Comparison of ENCODE assay signal across 12 cellular contexts in genomic region chr1:54047384-54048315, GRCh38. TPM values are rescaled to one million over a fixed set of nuclear protein-coding genes. Genes with fewer than 3 reads are reported as not detected.
DNase-seq lines count a peak whose midpoint lies in the region; ATAC-seq and TF ChIP-seq lines count a peak whose summit lies in the region.
"Had no signal": no experiment of that assay in that cellular context is flagged by ENCODE, and none has a peak within 500 bp of the region (broad histone marks: within the 10 kb centered on the region; RNA-seq: fewer than 3 reads in every experiment).

No MANE protein-coding gene starts in this region.

- peaks cover 5% of the 10 kb centered on the region for H3K36me3 Mint-ChIP-seq in activated naive CD4-positive, alpha-beta T cell treated with anti-CD3 and anti-CD28 coated beads, Interleukin-2, amount 50 U/mL, for 24 hours
- peaks cover 27% of the 10 kb centered on the region for H3K36me3 Mint-ChIP-seq in activated naive CD4-positive, alpha-beta T cell treated with anti-CD3 and anti-CD28 coated beads, Interleukin-2, amount 10 ng/mL, durations not matched to agents 7 days and 5 days

- 65 to 67% methylated on average over 5 of the region's 5 CpGs for WGBS in body of pancreas, 2 donors

- no peaks in the 10 kb centered on the region for H3K27me3 Mint-ChIP-seq in activated naive CD4-positive, alpha-beta T cell treated with anti-CD3 and anti-CD28 coated beads, Interleukin-2, amount 50 U/mL, for 24 hours
- H3K27me3 Mint-ChIP-seq in activated naive CD4-positive, alpha-beta T cell treated with anti-CD3 and anti-CD28 coated beads, Interleukin-2, amount 10 ng/mL, durations not matched to agents 7 days and 5 days: no peaks in the 10 kb centered on the region

- peaks cover 45% of the 10 kb centered on the region for H3K4me1 Mint-ChIP-seq in activated naive CD4-positive, alpha-beta T cell treated with anti-CD3 and anti-CD28 coated beads, Interleukin-2, amount 50 U/mL, for 24 hours
- peaks cover 16% of the 10 kb centered on the region for H3K4me1 Mint-ChIP-seq in activated naive CD4-positive, alpha-beta T cell treated with anti-CD3 and anti-CD28 coated beads, Interleukin-2, amount 10 ng/mL, durations not matched to agents 7 days and 5 days

- no peaks in the 10 kb centered on the region for H3K9me3 ChIP-seq in body of pancreas
- H3K9me3 ChIP-seq: gastroesophageal sphincter had no signal

- TF ChIP-seq CTCF in body of pancreas (IDR thresholded peaks at IDR 0.05): no peak

- intact Hi-C loops in body of pancreas (cut with DNase I): no loop called here

- H3K4me3 Mint-ChIP-seq in activated naive CD4-positive, alpha-beta T cell treated with anti-CD3 and anti-CD28 coated beads, Interleukin-2, amount 50 U/mL, for 24 hours: no peak overlapping the region
- H3K4me3 Mint-ChIP-seq in activated naive CD4-positive, alpha-beta T cell treated with anti-CD3 and anti-CD28 coated beads, Interleukin-2, amount 10 ng/mL, durations not matched to agents 7 days and 5 days: no peak overlapping the region

- H3K4me3 ChIP-seq in body of pancreas: no peak overlapping the region
- H3K4me3 ChIP-seq: gastroesophageal sphincter had no signal

- no peaks in the 10 kb centered on the region for H3K27me3 ChIP-seq in body of pancreas
- H3K27me3 ChIP-seq: gastroesophageal sphincter had no signal

- no peak for DNase-seq in activated naive CD4-positive, alpha-beta T cell treated with anti-CD3 and anti-CD28 coated beads, Interleukin-2, amount 10 ng/mL, durations not matched to agents 7 days and 5 days
- DNase-seq in OCI-M1 (lab: John Stamatoyannopoulos, UW): peak; percentile 49
- DNase-seq in caudate nucleus (lab: John Stamatoyannopoulos, UW): no peak
- DNase-seq in substantia nigra (lab: John Stamatoyannopoulos, UW): no peak
- no peak for DNase-seq in body of pancreas
- DNase-seq in stimulated activated CD4-positive, alpha-beta T cell treated with anti-CD3 and anti-CD28 coated beads, Interleukin-4, amount 100 ng/mL, for 1 hour: no peak
- no peak for DNase-seq in NCI-H187 treated with DMSO at 0.1 percent for 48 hours (lab: John Stamatoyannopoulos, UW)
- DNase-seq: cerebellar nuclear complex; nucleus accumbens; stimulated activated naive CD4-positive, alpha-beta T cell treated with Interleukin-2 at 50 U/mL for 16 hours had no signal

- TF ChIP-seq POLR2A in body of pancreas (IDR thresholded peaks at IDR 0.05): no peak

- H3K27ac ChIP-seq in caudate nucleus (ENCODE audit: low read depth, low read length) (peak overlapping the region; percentile 22), substantia nigra (ENCODE audit: low read depth, low read length, poor library complexity, severe bottlenecking) (peak overlapping the region; percentile 79), body of pancreas (no peak overlapping the region)

- ATAC-seq in body of pancreas: no peak
- ATAC-seq: gastroesophageal sphincter had no signal

- H3K27ac Mint-ChIP-seq in activated naive CD4-positive, alpha-beta T cell treated with anti-CD3 and anti-CD28 coated beads, Interleukin-2, amount 50 U/mL, for 24 hours: peak overlapping the region; percentile 70
- H3K27ac Mint-ChIP-seq in activated naive CD4-positive, alpha-beta T cell treated with anti-CD3 and anti-CD28 coated beads, Interleukin-2, amount 10 ng/mL, durations not matched to agents 7 days and 5 days: no peak overlapping the region

- H3K36me3 ChIP-seq in body of pancreas (replicated peaks in 1 of 2; ENCODE audit: insufficient read depth in 1 of 2, low read depth in 2 of 2): peaks cover 0 to 6% of the 10 kb centered on the region in 2 donors

- no peaks in the 10 kb centered on the region for H3K9me3 Mint-ChIP-seq in activated naive CD4-positive, alpha-beta T cell treated with anti-CD3 and anti-CD28 coated beads, Interleukin-2, amount 50 U/mL, for 24 hours
- H3K9me3 Mint-ChIP-seq in activated naive CD4-positive, alpha-beta T cell treated with anti-CD3 and anti-CD28 coated beads, Interleukin-2, amount 10 ng/mL, durations not matched to agents 7 days and 5 days: no peaks in the 10 kb centered on the region

- CTCF ChIA-PET in activated naive CD4-positive, alpha-beta T cell treated with anti-CD3 and anti-CD28 coated beads, Interleukin-2, amount 10 ng/mL, durations not matched to agents 7 days and 5 days (lab: Charles Lee): interaction anchor here (0.5 kb wide), 1 partner anchor 11 kb away, joined by 3 read pairs; no protein-coding TSS in a partner anchor

- H3K4me1 ChIP-seq in body of pancreas: peaks cover 48% of the 10 kb centered on the region

RNA-seq across cellular contexts. Expression of gene TMEM59, which starts 5.4 kb away (rescaled TPM):
- total RNA-seq in body of pancreas: 100 to 1,000 TPM in 1 of 2 donors, 10 to 100 TPM in 1; 89.5 to 131 TPM

RNA-seq across cellular contexts. Expression of gene TCEANC2, which starts 5.8 kb away (rescaled TPM):
- total RNA-seq in body of pancreas: 1 to 10 TPM; 1.3 to 2.9 TPM

RNA-seq across cellular contexts. Expression of gene LDLRAD1, which starts 29.7 kb away (rescaled TPM):
- total RNA-seq in body of pancreas: not detected
- total RNA-seq: gastroesophageal sphincter had no signal

Comparison
In these comparisons a context has a peak if more than half of its experiments do, and no peak if none do; other contexts are left out.
1. H3K27ac ChIP-seq: peak in caudate nucleus (single experiment) and substantia nigra (single experiment); none in body of pancreas (0 of 4).